Comparison of ENCODE assay signal across 16 cellular contexts in genomic region chr6:10615675-10616074, GRCh38.
"Had no signal": no experiment of that assay in that cellular context is flagged by ENCODE, and none has a peak within 500 bp of the region (broad histone marks: within the 10 kb centered on the region; RNA-seq: fewer than 3 reads in every experiment).

No MANE protein-coding gene starts in this region.

- H3K27ac Mint-ChIP-seq: nephron, type B pancreatic cell had no signal

- H3K36me3 Mint-ChIP-seq: type B pancreatic cell had no signal

- H3K27me3 Mint-ChIP-seq: type B pancreatic cell had no signal

- H3K4me3 ChIP-seq: esophagus squamous epithelium, hepatocyte, psoas muscle, skin epidermis, stomach had no signal

- H3K9me3 Mint-ChIP-seq: nephron had no signal

- H3K36me3 ChIP-seq: esophagus squamous epithelium had no signal

- H3K27ac ChIP-seq: epithelial cell of prostate, esophagus squamous epithelium, hepatocyte, parathyroid adenoma, psoas muscle, skin epidermis, stomach had no signal

- H3K9me3 ChIP-seq: esophagus squamous epithelium, psoas muscle, stomach had no signal

- H3K4me3 Mint-ChIP-seq: nephron, type B pancreatic cell had no signal

- ATAC-seq: left colon, psoas muscle, sciatic nerve had no signal

- H3K27me3 ChIP-seq: esophagus squamous epithelium, hepatocyte, stomach had no signal

- H3K9ac ChIP-seq: parathyroid adenoma had no signal

- H3K4me1 ChIP-seq: parathyroid adenoma, psoas muscle had no signal

- DNase-seq: effector memory CD4-positive, alpha-beta T cell; esophagus squamous epithelium; foreskin fibroblast; left colon; mammary epithelial cell; psoas muscle; stimulated activated CD4-positive, alpha-beta T cell treated with anti-CD3 and anti-CD28 coated beads, Interleukin-2, amount 100 ng/mL, for 24 hours; stimulated activated naive CD4-positive, alpha-beta T cell; stomach had no signal
